In genomic region chr2:71620851-71621251, GRCh38 we compare ENCODE assay signal across 26 cellular contexts.
DNase-seq lines count a peak whose midpoint lies in the region; TF ChIP-seq lines count a peak whose summit lies in the region.
"Had no signal": no experiment of that assay in that cellular context is flagged by ENCODE, and none has a peak within 500 bp of the region (broad histone marks: within the 10 kb centered on the region; RNA-seq: fewer than 3 reads in every experiment).

No MANE protein-coding gene starts in this region.

- WGBS in H9 (ENCODE audit: extremely low coverage, insufficient read length, low lambda C conversion rate): no CpG with 5 or more reads among the region's 5 CpGs
- WGBS in esophagus muscularis mucosa: 100% methylated on average over 1 of the region's 5 CpGs

- H3K9me3 Mint-ChIP-seq in H9: no peaks in the 10 kb centered on the region
- H3K9me3 Mint-ChIP-seq in osteocyte (ENCODE audit: unreplicated experiment): no peaks in the 10 kb centered on the region
- H3K9me3 Mint-ChIP-seq: activated B cell treated with CpG ODN at 0.5 μM for 24 hours; activated naive CD4-positive, alpha-beta T cell treated with anti-CD3 and anti-CD28 coated beads, Interleukin-2, amount 10 ng/mL, durations not matched to agents 7 days and 5 days; activated T-cell treated with anti-CD3 and anti-CD28 coated beads, Interleukin-2, amount 50 U/mL, for 72 hours; mesothelial cell of epicardium; naive thymus-derived CD8-positive, alpha-beta T cell had no signal

- no peak overlapping the region for H2AFZ ChIP-seq in H9 (ENCODE audit: low read length)

- no peak for TF ChIP-seq EP300 in esophagus muscularis mucosa (IDR thresholded peaks at IDR 0.05)

- H3K9ac ChIP-seq in BLaER1 (no peak overlapping the region), H9 (ENCODE audit: extremely low read depth, insufficient read length, low read length) (no peak overlapping the region)

- H2BK12ac ChIP-seq in H9 (ENCODE audit: insufficient read length, low read depth, low read length): no peak overlapping the region

- no peaks in the 10 kb centered on the region for H3K79me2 ChIP-seq in H9 (ENCODE audit: insufficient read depth, low read length)

- peaks cover 28% of the 10 kb centered on the region for H3K4me1 ChIP-seq in BLaER1
- no peaks in the 10 kb centered on the region for H3K4me1 ChIP-seq in H9 (ENCODE audit: insufficient read depth, low read length)
- peaks cover 2 to 13% (median 9%) of the 10 kb centered on the region in 4 donors for H3K4me1 ChIP-seq in esophagus muscularis mucosa
- H3K4me1 ChIP-seq: foreskin keratinocyte, HAP-1 had no signal

- no peak overlapping the region for H3T11ph ChIP-seq in H9 (ENCODE audit: low read length)

- in situ Hi-C loops in GM13977 (cut with MboI; ENCODE audit: low pct_unique_long_range_greater_than_20kb, low sequenced_read_pairs, unreplicated experiment): no loop called here

- TF ChIP-seq CTCF in H9 (conservative IDR thresholded peaks at IDR 0.05) (no peak), esophagus muscularis mucosa (IDR thresholded peaks at IDR 0.05) (no peak), osteocyte (IDR thresholded peaks at IDR 0.05) (no peak), GM13977 (IDR thresholded peaks at IDR 0.05; ENCODE audit: extremely low read depth, insufficient read depth, missing control alignments) (no peak)

- H3K9me3 ChIP-seq in BLaER1: no peaks in the 10 kb centered on the region
- H3K9me3 ChIP-seq in H9 (ENCODE audit: control insufficient read depth, low read depth, low read length): no peaks in the 10 kb centered on the region
- H3K9me3 ChIP-seq in esophagus muscularis mucosa: no peaks in the 10 kb centered on the region
- H3K9me3 ChIP-seq: HAP-1, heart right ventricle, ovary, upper lobe of right lung had no signal

- H3K36me3 ChIP-seq in BLaER1 (no peaks in the 10 kb centered on the region), esophagus muscularis mucosa (no peaks in the 10 kb centered on the region)
- H3K36me3 ChIP-seq: brain microvascular endothelial cell, HAP-1, ovary, upper lobe of right lung had no signal

- no peak overlapping the region for H4K91ac ChIP-seq in H9 (ENCODE audit: insufficient read length, low read depth, low read length)

- H3K36me3 Mint-ChIP-seq in H9 (ENCODE audit: insufficient read depth in 1 of 3, low read depth in 3 of 3) (no peaks in the 10 kb centered on the region), osteocyte (ENCODE audit: unreplicated experiment) (peaks cover 7% of the 10 kb centered on the region)
- H3K36me3 Mint-ChIP-seq: activated naive CD4-positive, alpha-beta T cell treated with anti-CD3 and anti-CD28 coated beads, Interleukin-2, amount 10 ng/mL, durations not matched to agents 7 days and 5 days; mesothelial cell of epicardium; naive thymus-derived CD8-positive, alpha-beta T cell had no signal

- no peaks in the 10 kb centered on the region for H3K23me2 ChIP-seq in H9 (ENCODE audit: insufficient read length, low read depth, low read length, poor library complexity, severe bottlenecking)

- no peak for TF ChIP-seq POLR2A in esophagus muscularis mucosa (IDR thresholded peaks at IDR 0.05; ENCODE audit: low read depth)

- no peak overlapping the region for H3K27ac ChIP-seq in BLaER1
- H3K27ac ChIP-seq in H9 (ENCODE audit: insufficient read length, low read depth, low read length): no peak overlapping the region
- H3K27ac ChIP-seq in esophagus muscularis mucosa (replicated peaks in 1 of 4): no peak overlapping the region
- H3K27ac ChIP-seq: brain microvascular endothelial cell, foreskin keratinocyte, heart right ventricle, ovary, upper lobe of right lung had no signal

- H3K27me3 Mint-ChIP-seq in H9 (ENCODE audit: low read depth) (peaks cover 2% of the 10 kb centered on the region; the same call in 1 of the 2 replicates), osteocyte (ENCODE audit: unreplicated experiment) (no peaks in the 10 kb centered on the region)
- H3K27me3 Mint-ChIP-seq: activated B cell treated with CpG ODN at 0.5 μM for 24 hours had no signal

- H4K5ac ChIP-seq in H9 (ENCODE audit: insufficient read length, low read depth, low read length): no peak overlapping the region

- H2BK20ac ChIP-seq in H9 (ENCODE audit: low read depth, low read length, poor library complexity, severe bottlenecking): no peak overlapping the region

- no peak overlapping the region for H3K56ac ChIP-seq in H9 (ENCODE audit: insufficient read length, low read depth, low read length)

- H3K4me2 ChIP-seq in BLaER1: peak overlapping the region; percentile 50
- H3K4me2 ChIP-seq in H9 (ENCODE audit: insufficient read depth, insufficient read length, low read length): no peak overlapping the region

- no peak overlapping the region for H3K23ac ChIP-seq in H9 (ENCODE audit: insufficient read length, low read depth, low read length)

- no peak overlapping the region for H2BK5ac ChIP-seq in H9 (ENCODE audit: insufficient read length, low read length)

- H3K4me3 Mint-ChIP-seq in H9: no peak overlapping the region
- H3K4me3 Mint-ChIP-seq in osteocyte (ENCODE audit: unreplicated experiment): no peak overlapping the region
- H3K4me3 Mint-ChIP-seq: activated B cell treated with CpG ODN at 0.5 μM for 24 hours; activated naive CD4-positive, alpha-beta T cell treated with anti-CD3 and anti-CD28 coated beads, Interleukin-2, amount 10 ng/mL, durations not matched to agents 7 days and 5 days; activated T-cell treated with anti-CD3 and anti-CD28 coated beads, Interleukin-2, amount 50 U/mL, for 72 hours; mesothelial cell of epicardium; naive thymus-derived CD8-positive, alpha-beta T cell had no signal

- DNase-seq in H9 (peak; percentile 15), esophagus muscularis mucosa (ENCODE audit: extremely low spot score) (peak; percentile 75), osteocyte (ENCODE audit: extremely low spot score, unreplicated experiment) (peak; percentile 49), GM13977 (ENCODE audit: low spot score) (no peak), RPMI8226 (no peak), NCI-H1417 treated with DMSO at 0.1 percent for 48 hours (lab: John Stamatoyannopoulos, UW) (no peak)
- DNase-seq: activated B cell treated with CpG ODN at 0.5 μM for 24 hours; activated naive CD4-positive, alpha-beta T cell treated with anti-CD3 and anti-CD28 coated beads, Interleukin-2, amount 10 ng/mL, durations not matched to agents 7 days and 5 days; activated T-cell treated with anti-CD3 and anti-CD28 coated beads, Interleukin-2, amount 50 U/mL, for 72 hours; brain microvascular endothelial cell; effector memory CD4-positive, alpha-beta T cell; foreskin keratinocyte; naive thymus-derived CD8-positive, alpha-beta T cell; NCI-H1092; NCI-H187 treated with DMSO at 0.1 percent for 48 hours; NCI-H526 treated with DMSO at 0.1 percent for 48 hours; retina; SHP77 treated with DMSO at 0.1 percent for 48 hours; stimulated activated CD4-positive, alpha-beta T cell treated with anti-CD3 and anti-CD28 coated beads, Interleukin-2, amount 100 ng/mL, for 24 hours; SW 1271; upper lobe of right lung had no signal

- H3K79me1 ChIP-seq in H9 (ENCODE audit: insufficient read depth, low read depth, low read length, poor library complexity, severe bottlenecking): no peaks in the 10 kb centered on the region

- H3K18ac ChIP-seq in H9 (ENCODE audit: insufficient read length, low read depth, low read length): no peak overlapping the region

- no peak overlapping the region for H3K14ac ChIP-seq in H9 (ENCODE audit: insufficient read depth, low read length)

- H2BK15ac ChIP-seq in H9 (ENCODE audit: low read depth, low read length): no peak overlapping the region

- H3K4me1 Mint-ChIP-seq in H9 (no peaks in the 10 kb centered on the region), osteocyte (ENCODE audit: unreplicated experiment) (no peaks in the 10 kb centered on the region)
- H3K4me1 Mint-ChIP-seq: activated B cell treated with CpG ODN at 0.5 μM for 24 hours; activated naive CD4-positive, alpha-beta T cell treated with anti-CD3 and anti-CD28 coated beads, Interleukin-2, amount 10 ng/mL, durations not matched to agents 7 days and 5 days; naive thymus-derived CD8-positive, alpha-beta T cell had no signal

- H2AK5ac ChIP-seq in H9 (ENCODE audit: insufficient read length, low read length): no peak overlapping the region

- no peaks in the 10 kb centered on the region for H3K27me3 ChIP-seq in BLaER1
- no peaks in the 10 kb centered on the region for H3K27me3 ChIP-seq in H9 (ENCODE audit: insufficient read depth, low read length)
- no peaks in the 10 kb centered on the region for H3K27me3 ChIP-seq in esophagus muscularis mucosa
- H3K27me3 ChIP-seq: brain microvascular endothelial cell, heart right ventricle, ovary, upper lobe of right lung had no signal

- no peak overlapping the region for H3K4ac ChIP-seq in H9 (ENCODE audit: low read depth, low read length)

- H3K4me3 ChIP-seq in BLaER1 (no peak overlapping the region), esophagus muscularis mucosa (no peak overlapping the region)
- H3K4me3 ChIP-seq: HAP-1, heart right ventricle, ovary, upper lobe of right lung had no signal

- H3K27ac Mint-ChIP-seq in H9 (no peak overlapping the region), osteocyte (ENCODE audit: unreplicated experiment) (no peak overlapping the region)
- H3K27ac Mint-ChIP-seq: activated B cell treated with CpG ODN at 0.5 μM for 24 hours; activated naive CD4-positive, alpha-beta T cell treated with anti-CD3 and anti-CD28 coated beads, Interleukin-2, amount 10 ng/mL, durations not matched to agents 7 days and 5 days; activated T-cell treated with anti-CD3 and anti-CD28 coated beads, Interleukin-2, amount 50 U/mL, for 72 hours; mesothelial cell of epicardium had no signal

- no peak overlapping the region for H2BK120ac ChIP-seq in H9 (ENCODE audit: low read depth, low read length, poor library complexity, severe bottlenecking)

- intact Hi-C loops in esophagus muscularis mucosa (cut with DNase I): no loop called here

- H4K20me1 ChIP-seq in BLaER1 (no peaks in the 10 kb centered on the region), H9 (ENCODE audit: control insufficient read depth, insufficient read depth, insufficient read length) (no peaks in the 10 kb centered on the region)

- no peak overlapping the region for H4K8ac ChIP-seq in H9 (replicated peaks; ENCODE audit: insufficient read length, low read depth, low read length)

Comparison
In these comparisons a context has a peak if more than half of its experiments do, and no peak if none do; other contexts are left out.
1. DNase-seq: peak in H9 (single experiment), esophagus muscularis mucosa (single experiment) and osteocyte (single experiment); none in GM13977 (single experiment), RPMI8226 (single experiment) and NCI-H1417 treated with DMSO at 0.1 percent for 48 hours (single experiment).